Comparison of ENCODE assay signal across 8 cellular contexts in the genomic region with DNA sequence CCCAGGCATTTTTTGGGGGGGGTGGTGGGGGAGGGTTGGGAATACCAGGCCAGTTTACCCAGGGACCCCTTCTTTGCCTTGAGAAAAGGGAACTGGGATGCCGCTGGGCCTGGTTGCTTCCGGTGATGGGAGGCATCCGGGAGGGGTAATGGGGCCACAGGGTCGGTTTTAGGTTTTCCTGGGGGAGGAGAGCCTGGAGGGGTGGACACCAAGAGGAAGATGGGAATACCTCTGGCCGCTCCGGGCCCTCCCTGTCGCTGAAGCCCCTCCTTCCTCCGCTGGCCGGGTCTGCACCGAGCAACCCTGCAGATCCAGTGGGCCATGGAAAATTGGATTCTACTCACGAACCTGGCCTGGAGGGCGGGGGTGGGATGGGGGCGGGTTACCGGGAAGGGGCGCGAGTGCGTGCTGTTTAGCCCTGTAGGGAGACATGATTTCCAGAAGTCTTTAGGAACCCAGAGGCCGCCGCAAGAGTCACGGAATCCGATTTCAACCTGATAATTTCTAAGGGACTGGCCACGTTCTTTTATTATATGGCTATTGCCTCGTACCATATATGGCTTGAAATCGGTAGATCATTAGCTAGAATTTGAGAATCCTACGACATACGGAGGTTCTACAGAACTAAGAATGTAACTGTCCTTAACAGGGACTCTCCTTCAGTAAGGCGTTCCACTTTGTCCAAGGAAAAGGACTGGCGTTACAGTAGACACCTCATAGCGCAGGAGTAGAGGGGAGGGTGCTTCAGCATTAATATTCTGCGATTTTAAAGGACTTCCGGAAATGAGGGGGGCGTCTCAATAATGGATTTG. TPM values are rescaled to one million over a fixed set of nuclear protein-coding genes. Genes with fewer than 3 reads are reported as not detected.
DNase-seq lines count a peak whose midpoint lies in the region; ATAC-seq and TF ChIP-seq lines count a peak whose summit lies in the region.

No MANE protein-coding gene starts in this region.

- no peaks in the 10 kb centered on the region for H3K9me3 Mint-ChIP-seq in activated T-cell treated with anti-CD3 and anti-CD28 coated beads, Interleukin-2, amount 50 U/mL, for 72 hours
- no peaks in the 10 kb centered on the region for H3K9me3 Mint-ChIP-seq in glutamatergic neuron (ENCODE audit: unreplicated experiment)

- H3K4me1 Mint-ChIP-seq in activated T-cell treated with anti-CD3 and anti-CD28 coated beads, Interleukin-2, amount 50 U/mL, for 72 hours (ENCODE audit: low read depth) = peaks cover 65% of the 10 kb centered on the region
- H3K4me1 Mint-ChIP-seq in glutamatergic neuron (ENCODE audit: low read depth, unreplicated experiment) = peaks cover 13% of the 10 kb centered on the region

- H3K36me3 Mint-ChIP-seq in activated T-cell treated with anti-CD3 and anti-CD28 coated beads, Interleukin-2, amount 50 U/mL, for 72 hours (ENCODE audit: insufficient read depth in 2 of 2) = peaks cover 8 to 22% of the 10 kb centered on the region in 2 donors
- no peaks in the 10 kb centered on the region for H3K36me3 Mint-ChIP-seq in glutamatergic neuron (ENCODE audit: unreplicated experiment)

- DNase-seq in activated T-cell treated with anti-CD3 and anti-CD28 coated beads, Interleukin-2, amount 50 U/mL, for 72 hours = peak; percentile 7 to 18
- no peak for DNase-seq in activated T-cell treated with anti-CD3 and anti-CD28 coated beads, Interleukin-2, amount 50 U/mL, for 1 hour
- peak; percentile 36 for DNase-seq in NCI-H1105 treated with DMSO at 0.1 percent for 48 hours (lab: John Stamatoyannopoulos, UW)
- peak; percentile 11 for DNase-seq in activated naive CD4-positive, alpha-beta T cell treated with anti-CD3 and anti-CD28 coated beads, Interleukin-2, amount 50 U/mL, for 16 hours
- peak; percentile 66 for DNase-seq in glutamatergic neuron
- peak in 41 of 56 donors; percentile 6 to 60 (median 36) for DNase-seq in nucleus accumbens (lab: John Stamatoyannopoulos, UW)
- DNase-seq in NCI-H128 (lab: John Stamatoyannopoulos, UW; ENCODE audit: unreplicated experiment) = no peak

- no peaks in the 10 kb centered on the region for H3K27me3 Mint-ChIP-seq in activated T-cell treated with anti-CD3 and anti-CD28 coated beads, Interleukin-2, amount 50 U/mL, for 72 hours (ENCODE audit: low read depth)
- no peaks in the 10 kb centered on the region for H3K27me3 Mint-ChIP-seq in glutamatergic neuron (ENCODE audit: unreplicated experiment)

- H3K27ac Mint-ChIP-seq in activated T-cell treated with anti-CD3 and anti-CD28 coated beads, Interleukin-2, amount 50 U/mL, for 72 hours = peak overlapping the region; percentile 80
- peak overlapping the region; percentile 18 for H3K27ac Mint-ChIP-seq in glutamatergic neuron (ENCODE audit: unreplicated experiment)

- no peak for TF ChIP-seq CTCF in glutamatergic neuron (IDR thresholded peaks at IDR 0.05; ENCODE audit: partially characterized antibody, unreplicated experiment)

- ATAC-seq in activated T-cell treated with anti-CD3 and anti-CD28 coated beads, Interleukin-2, amount 50 U/mL, for 72 hours (replicated peaks in 1 of 2) = no peak
- no peak for ATAC-seq in HG03135 (IDR thresholded peaks at IDR 0.05; ENCODE audit: unreplicated experiment)

- peak overlapping the region; percentile 87 to 94 for H3K4me3 Mint-ChIP-seq in activated T-cell treated with anti-CD3 and anti-CD28 coated beads, Interleukin-2, amount 50 U/mL, for 72 hours
- peak overlapping the region; percentile 97 for H3K4me3 Mint-ChIP-seq in glutamatergic neuron (ENCODE audit: unreplicated experiment)

RNA-seq across cellular contexts. Expression of gene AKIRIN1, which starts 0.8 kb away (rescaled TPM):
- total RNA-seq in activated T-cell treated with anti-CD3 and anti-CD28 coated beads, Interleukin-2, amount 50 U/mL, for 72 hours = 10 to 100 TPM; 73.9 to 74.6 TPM
- total RNA-seq in glutamatergic neuron (ENCODE audit: unreplicated experiment) = 95.5 TPM

RNA-seq across cellular contexts. Expression of gene NDUFS5, which starts 34.3 kb away (rescaled TPM):
- 10 to 100 TPM; 88.7 to 89.1 TPM for total RNA-seq in activated T-cell treated with anti-CD3 and anti-CD28 coated beads, Interleukin-2, amount 50 U/mL, for 72 hours
- 320 TPM for total RNA-seq in glutamatergic neuron (ENCODE audit: unreplicated experiment)

RNA-seq across cellular contexts. Expression of gene RHBDL2, which starts 50.2 kb away (rescaled TPM):
- not detected for total RNA-seq in activated T-cell treated with anti-CD3 and anti-CD28 coated beads, Interleukin-2, amount 50 U/mL, for 72 hours
- not detected for total RNA-seq in glutamatergic neuron (ENCODE audit: unreplicated experiment)

Comparison
In these comparisons a context has a peak if more than half of its experiments do, and no peak if none do; other contexts are left out.
1. DNase-seq: peak in activated T-cell treated with anti-CD3 and anti-CD28 coated beads, Interleukin-2, amount 50 U/mL, for 72 hours (2 of 2), NCI-H1105 treated with DMSO at 0.1 percent for 48 hours (single experiment), activated naive CD4-positive, alpha-beta T cell treated with anti-CD3 and anti-CD28 coated beads, Interleukin-2, amount 50 U/mL, for 16 hours (single experiment), glutamatergic neuron (single experiment) and nucleus accumbens (41 of 56); none in activated T-cell treated with anti-CD3 and anti-CD28 coated beads, Interleukin-2, amount 50 U/mL, for 1 hour (single experiment) and NCI-H128 (single experiment).